ENCODE assay signal across 1 cellular context in genomic region chr6:137707590-137708360, GRCh38.
TF ChIP-seq lines count a peak whose summit lies in the region.

No MANE protein-coding gene starts in this region.

TF ChIP-seq in HepG2, 621 proteins besides CTCF, POLR2A, EP300 and RAD21 (continued from another document and continues in another):
- TF ChIP-seq ZNF318 (CRISPR knock-in tag; IDR thresholded peaks at IDR 0.05), result no peak
- TF ChIP-seq RBFOX2 (IDR thresholded peaks at IDR 0.05; ENCODE audit: low read depth, low read length), result no peak
- peak; percentile 55; the same call in 1 of the 2 replicates for TF ChIP-seq KMT2B (CRISPR knock-in tag; IDR thresholded peaks at IDR 0.05)
- TF ChIP-seq NFYC (CRISPR knock-in tag; IDR thresholded peaks at IDR 0.05), result no peak
- TF ChIP-seq FOSL2 (CRISPR knock-in tag; IDR thresholded peaks at IDR 0.05), result no peak; the same call in 1 of the 2 replicates
- TF ChIP-seq PAF1 (CRISPR knock-in tag; IDR thresholded peaks at IDR 0.05), result no peak
- peak; percentile 99 for TF ChIP-seq RELA (CRISPR knock-in tag; IDR thresholded peaks at IDR 0.05)
- TF ChIP-seq STAG1 (CRISPR knock-in tag; IDR thresholded peaks at IDR 0.05), result peak; percentile 93
- TF ChIP-seq PHF20 (CRISPR knock-in tag; IDR thresholded peaks at IDR 0.05), result no peak
- TF ChIP-seq ZNF780A (CRISPR knock-in tag; IDR thresholded peaks at IDR 0.05), result no peak
- peak; percentile 48; the same call in 1 of the 2 replicates for TF ChIP-seq HOMEZ (CRISPR knock-in tag; IDR thresholded peaks at IDR 0.05; ENCODE audit: low read depth)
- no peak for TF ChIP-seq PBX3 (CRISPR knock-in tag; IDR thresholded peaks at IDR 0.05; ENCODE audit: borderline replicate concordance)
- TF ChIP-seq HMGXB3 (CRISPR knock-in tag; IDR thresholded peaks at IDR 0.05; ENCODE audit: borderline replicate concordance), result no peak
- TF ChIP-seq ZNF280D (CRISPR knock-in tag; IDR thresholded peaks at IDR 0.05), result no peak
- no peak for TF ChIP-seq KLF9 (CRISPR knock-in tag; IDR thresholded peaks at IDR 0.05; ENCODE audit: low read depth)
- TF ChIP-seq SRSF4 (IDR thresholded peaks at IDR 0.05; ENCODE audit: low read depth, low read length, poor library complexity, severe bottlenecking), result no peak
- TF ChIP-seq ZFY (CRISPR knock-in tag; IDR thresholded peaks at IDR 0.05), result peak; percentile 60; the same call in 1 of the 2 replicates
- peak; percentile 50 for TF ChIP-seq ZNF292 (CRISPR knock-in tag; IDR thresholded peaks at IDR 0.05; ENCODE audit: borderline replicate concordance, low read depth)
- peak; percentile 94 for TF ChIP-seq ZNF770 (CRISPR knock-in tag; IDR thresholded peaks at IDR 0.05)
- 0 out of 2 replicates have a peak, but pooled peaks have one; percentile 78 for TF ChIP-seq ZNF670 (CRISPR knock-in tag; IDR thresholded peaks at IDR 0.05; ENCODE audit: borderline replicate concordance)
- no peak for TF ChIP-seq STAT5B (CRISPR knock-in tag; IDR thresholded peaks at IDR 0.05)
- TF ChIP-seq GPN1 (CRISPR knock-in tag; IDR thresholded peaks at IDR 0.05; ENCODE audit: borderline replicate concordance), result no peak
- 0 out of 2 replicates have a peak, but pooled peaks have one; percentile 47 for TF ChIP-seq GFI1 (CRISPR knock-in tag; IDR thresholded peaks at IDR 0.05; ENCODE audit: borderline replicate concordance)
- TF ChIP-seq ZNF660 (CRISPR knock-in tag; IDR thresholded peaks at IDR 0.05; ENCODE audit: borderline replicate concordance, low read depth), result no peak
- no peak for TF ChIP-seq ZNF713 (CRISPR knock-in tag; IDR thresholded peaks at IDR 0.05)
- peak; percentile 97 for TF ChIP-seq NCOA2 (CRISPR knock-in tag; IDR thresholded peaks at IDR 0.05)
- no peak for TF ChIP-seq ZNF614 (CRISPR knock-in tag; IDR thresholded peaks at IDR 0.05; ENCODE audit: borderline replicate concordance)
- no peak for TF ChIP-seq ZNF556 (CRISPR knock-in tag; IDR thresholded peaks at IDR 0.05; ENCODE audit: borderline replicate concordance)
- no peak for TF ChIP-seq ZNF225 (CRISPR knock-in tag; IDR thresholded peaks at IDR 0.05)
- no peak for TF ChIP-seq ZBTB49 (CRISPR knock-in tag; IDR thresholded peaks at IDR 0.05; ENCODE audit: borderline replicate concordance)
- peak; percentile 93 for TF ChIP-seq ELF3 (CRISPR knock-in tag; IDR thresholded peaks at IDR 0.05)
- no peak for TF ChIP-seq IRF1 (CRISPR knock-in tag; IDR thresholded peaks at IDR 0.05; ENCODE audit: low read depth)
- TF ChIP-seq RAD51 (IDR thresholded peaks at IDR 0.05; ENCODE audit: borderline replicate concordance), result no peak
- TF ChIP-seq MIER2 (CRISPR knock-in tag; IDR thresholded peaks at IDR 0.05), result peak; percentile 60; the same call in 1 of the 2 replicates
